9 cellular contexts compared by ENCODE assay signal in genomic region chr22:40817737-40818136, GRCh38. TPM values are rescaled to one million over a fixed set of nuclear protein-coding genes. Genes with fewer than 3 reads are reported as not detected.
DNase-seq lines count a peak whose midpoint lies in the region; ATAC-seq and TF ChIP-seq lines count a peak whose summit lies in the region.
"Had no signal": no experiment of that assay in that cellular context is flagged by ENCODE, and none has a peak within 500 bp of the region (broad histone marks: within the 10 kb centered on the region; RNA-seq: fewer than 3 reads in every experiment).

No MANE protein-coding gene starts in this region.

- peaks cover 24% of the 10 kb centered on the region for H3F3A ChIP-seq in PC-9 (ENCODE audit: insufficient read depth, low read depth)

- CTCF ChIA-PET in PC-9 (lab: Charles Lee) = no interaction called here

- no peaks in the 10 kb centered on the region for H3K9me3 Mint-ChIP-seq in activated T-cell treated with anti-CD3 and anti-CD28 coated beads, Interleukin-2, amount 50 U/mL, for 72 hours

- no peak overlapping the region for H2AFZ ChIP-seq in PC-9

- no peak for DNase-seq in activated T-cell treated with anti-CD3 and anti-CD28 coated beads, Interleukin-2, amount 50 U/mL, for 72 hours
- DNase-seq in activated T-cell treated with anti-CD3 and anti-CD28 coated beads for 4 hours (no peak), PC-9 (no peak), fibroblast of villous mesenchyme (ENCODE audit: low read depth) (no peak), ecto neural progenitor cell (ENCODE audit: low spot score) (no peak), SHP77 treated with DMSO at 0.1 percent for 48 hours (lab: John Stamatoyannopoulos, UW) (no peak)

- POLR2A ChIA-PET in PC-9 (lab: Charles Lee; ENCODE audit: unreplicated experiment) = no interaction called here

- peaks cover 7 to 8% of the 10 kb centered on the region in 2 donors for H3K36me3 Mint-ChIP-seq in activated T-cell treated with anti-CD3 and anti-CD28 coated beads, Interleukin-2, amount 50 U/mL, for 72 hours (ENCODE audit: insufficient read depth in 2 of 2)

- H3K27me3 ChIP-seq in PC-9 (ENCODE audit: insufficient read depth, low read depth) (no peaks in the 10 kb centered on the region), thymus (ENCODE audit: control insufficient read depth, insufficient read depth) (no peaks in the 10 kb centered on the region)

- H3K4me3 ChIP-seq in PC-9 (peak overlapping the region; percentile 98; the same call in 1 of the 2 replicates), fibroblast of villous mesenchyme (ENCODE audit: low read depth, low read length) (peak overlapping the region; percentile 100), thymus (ENCODE audit: low read length) (peak overlapping the region; percentile 99)

- H3K27ac ChIP-seq in PC-9 (no peak overlapping the region), thymus (ENCODE audit: low read depth) (no peak overlapping the region)

- no peaks in the 10 kb centered on the region for H3K27me3 Mint-ChIP-seq in activated T-cell treated with anti-CD3 and anti-CD28 coated beads, Interleukin-2, amount 50 U/mL, for 72 hours (ENCODE audit: low read depth)

- H3K4me1 ChIP-seq in PC-9 (replicated peaks; ENCODE audit: insufficient read depth) (peaks cover 20% of the 10 kb centered on the region), thymus (ENCODE audit: control insufficient read depth, insufficient read depth, low read length) (peaks cover 12% of the 10 kb centered on the region)

- peaks cover 59% of the 10 kb centered on the region for H3K79me2 ChIP-seq in PC-9 (ENCODE audit: low read depth)

- TF ChIP-seq CTCF in PC-9 (conservative IDR thresholded peaks at IDR 0.05) (no peak), fibroblast of villous mesenchyme (IDR thresholded peaks at IDR 0.05; ENCODE audit: insufficient read depth, low read depth, low read length) (no peak)

- no peak for ATAC-seq in activated T-cell treated with anti-CD3 and anti-CD28 coated beads, Interleukin-2, amount 50 U/mL, for 72 hours (replicated peaks in 1 of 2)
- ATAC-seq in HG03460 (IDR thresholded peaks at IDR 0.05; ENCODE audit: unreplicated experiment) = no peak

- peak overlapping the region; percentile 73 for H3K4me2 ChIP-seq in PC-9

- H3K9me3 ChIP-seq in PC-9 (ENCODE audit: insufficient read depth, low read depth) = no peaks in the 10 kb centered on the region
- no peaks in the 10 kb centered on the region for H3K9me3 ChIP-seq in thymus (ENCODE audit: control insufficient read depth)

- 98% methylated on average over 4 of the region's 4 CpGs for WGBS in thymus

- intact Hi-C loops in PC-9 (cut with micrococcal nuclease; ENCODE audit: unreplicated experiment) = loop anchor here (2.0 kb wide), 1 partner anchor 135 kb away; no protein-coding TSS in a partner anchor

- H3K4me3 Mint-ChIP-seq in activated T-cell treated with anti-CD3 and anti-CD28 coated beads, Interleukin-2, amount 50 U/mL, for 72 hours = peak overlapping the region; percentile 88 to 96

- H3K36me3 ChIP-seq in PC-9 (ENCODE audit: low read depth) (0 out of 2 replicates have a peak, but pooled peaks cover 9% of the 10 kb centered on the region), thymus (ENCODE audit: control insufficient read depth, insufficient read depth) (no peaks in the 10 kb centered on the region)

- peaks cover 45% of the 10 kb centered on the region for H3K4me1 Mint-ChIP-seq in activated T-cell treated with anti-CD3 and anti-CD28 coated beads, Interleukin-2, amount 50 U/mL, for 72 hours (ENCODE audit: low read depth)

- no peaks in the 10 kb centered on the region for H3K9me2 ChIP-seq in PC-9 (ENCODE audit: insufficient read depth)

- 0 out of 2 replicates have a peak, but pooled peaks cover 7% of the 10 kb centered on the region for H4K20me1 ChIP-seq in PC-9 (ENCODE audit: insufficient read depth)

- H3K27ac Mint-ChIP-seq in activated T-cell treated with anti-CD3 and anti-CD28 coated beads, Interleukin-2, amount 50 U/mL, for 72 hours = peak overlapping the region; percentile 71

- BruUV-seq in PC-9 (replicated peaks; lab: Mats Ljungman, UMichigan) = no TSS peak

RNA-seq across cellular contexts. Expression of gene SLC25A17, which starts 1.4 kb away (rescaled TPM):
- total RNA-seq in activated T-cell treated with anti-CD3 and anti-CD28 coated beads, Interleukin-2, amount 50 U/mL, for 72 hours = 10 to 100 TPM; 18.8 to 20.0 TPM
- total RNA-seq in PC-9 (2021) (25.0 and 28.1 TPM in 2 replicates), fibroblast of villous mesenchyme (12.9 and 23.7 TPM in 2 replicates)
- polyA plus RNA-seq in thymus = 23.0 TPM

RNA-seq across cellular contexts. Expression of gene ST13, which starts 38.7 kb away (rescaled TPM):
- total RNA-seq in activated T-cell treated with anti-CD3 and anti-CD28 coated beads, Interleukin-2, amount 50 U/mL, for 72 hours = 100 to 1,000 TPM; 194 to 217 TPM
- total RNA-seq in PC-9 (2021) = 285 and 303 TPM in 2 replicates
- total RNA-seq in fibroblast of villous mesenchyme = 190 and 199 TPM in 2 replicates
- 121 TPM for polyA plus RNA-seq in thymus

RNA-seq across cellular contexts. Expression of gene XPNPEP3, which starts 39.2 kb away (rescaled TPM):
- total RNA-seq in activated T-cell treated with anti-CD3 and anti-CD28 coated beads, Interleukin-2, amount 50 U/mL, for 72 hours = 10 to 100 TPM; 19.5 to 22.5 TPM
- total RNA-seq in PC-9 (2021) (34.3 and 42.7 TPM in 2 replicates), fibroblast of villous mesenchyme (15.1 and 19.0 TPM in 2 replicates)
- 7.1 TPM for polyA plus RNA-seq in thymus

RNA-seq across cellular contexts. Expression of gene DNAJB7, which starts 44.2 kb away (rescaled TPM):
- total RNA-seq in activated T-cell treated with anti-CD3 and anti-CD28 coated beads, Interleukin-2, amount 50 U/mL, for 72 hours = not detected
- total RNA-seq in PC-9 (2021) (not detected in 2 replicates), fibroblast of villous mesenchyme (not detected in 2 replicates)
- polyA plus RNA-seq in thymus = not detected
- total RNA-seq: SK-MEL-5 had no signal
